In the genomic region with DNA sequence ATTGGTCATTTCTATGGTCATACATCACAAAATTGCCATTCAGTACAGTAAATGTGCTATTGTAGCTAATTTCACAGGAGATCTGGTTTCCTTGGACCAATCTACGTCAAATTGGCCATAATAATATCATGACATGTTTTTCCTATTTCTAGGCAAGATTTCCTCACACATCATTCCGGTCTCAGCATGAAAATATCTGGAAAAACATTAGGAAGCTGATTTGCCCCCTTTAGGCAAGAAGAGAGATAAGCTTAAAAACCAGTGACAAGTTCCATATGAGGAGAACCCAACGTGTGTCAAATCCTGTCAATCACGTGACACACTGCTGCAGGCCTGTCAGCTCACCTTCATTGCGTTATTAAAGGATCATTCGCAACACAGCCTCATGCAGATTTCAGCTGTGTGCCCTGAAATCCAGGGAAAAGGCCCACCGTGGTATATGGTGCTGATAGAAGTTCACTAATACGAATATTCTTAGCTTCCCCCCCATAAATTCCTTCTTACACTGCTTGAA, we compare ENCODE assay signal across 25 cellular contexts.
"Had no signal": no experiment of that assay in that cellular context is flagged by ENCODE, and none has a peak within 500 bp of the region (broad histone marks: within the 10 kb centered on the region; RNA-seq: fewer than 3 reads in every experiment).

No MANE protein-coding gene starts in this region.

- H3K9me3 Mint-ChIP-seq: activated CD4-positive, alpha-beta memory T cell treated with anti-CD3 and anti-CD28 coated beads, Interleukin-2, amount 10 ng/mL, durations not matched to agents 7 days and 5 days; activated naive CD4-positive, alpha-beta T cell treated with anti-CD3 and anti-CD28 coated beads, Interleukin-2, amount 10 ng/mL, durations not matched to agents 7 days and 5 days; activated naive CD4-positive, alpha-beta T cell treated with anti-CD3 and anti-CD28 coated beads, Interleukin-2, amount 50 U/mL, for 72 hours; activated naive CD8-positive, alpha-beta T cell treated with anti-CD3 and anti-CD28 coated beads, Interleukin-2, amount 10 ng/mL, durations not matched to agents 7 days and 5 days; activated T-cell treated with anti-CD3 and anti-CD28 coated beads, Interleukin-2, amount 50 U/mL, for 24 hours; activated T-cell treated with anti-CD3 and anti-CD28 coated beads, Interleukin-2, amount 50 U/mL, for 72 hours; WTC11 had no signal

- H3K4me3 ChIP-seq: ascending aorta had no signal

- ATAC-seq: activated naive CD4-positive, alpha-beta T cell treated with anti-CD3 and anti-CD28 coated beads, Interleukin-2, amount 50 U/mL, for 72 hours; activated T-cell treated with anti-CD3 and anti-CD28 coated beads, Interleukin-2, amount 50 U/mL, for 72 hours; esophagus mucosa; WTC11 had no signal

- H3K9me3 ChIP-seq: ascending aorta had no signal

- H3K27ac Mint-ChIP-seq: activated CD4-positive, alpha-beta memory T cell treated with anti-CD3 and anti-CD28 coated beads, Interleukin-2, amount 10 ng/mL, durations not matched to agents 7 days and 5 days; activated CD4-positive, alpha-beta T cell treated with anti-CD3 and anti-CD28 coated beads, Interleukin-2, amount 10 ng/mL, durations not matched to agents 7 days and 5 days; activated naive CD4-positive, alpha-beta T cell treated with anti-CD3 and anti-CD28 coated beads, Interleukin-2, amount 10 ng/mL, durations not matched to agents 7 days and 5 days; activated naive CD4-positive, alpha-beta T cell treated with anti-CD3 and anti-CD28 coated beads, Interleukin-2, amount 50 U/mL, for 72 hours; activated naive CD8-positive, alpha-beta T cell treated with anti-CD3 and anti-CD28 coated beads, Interleukin-2, amount 10 ng/mL, durations not matched to agents 7 days and 5 days; activated T-cell treated with anti-CD3 and anti-CD28 coated beads, Interleukin-2, amount 50 U/mL, for 24 hours; activated T-cell treated with anti-CD3 and anti-CD28 coated beads, Interleukin-2, amount 50 U/mL, for 72 hours; WTC11 had no signal

- H3K27me3 Mint-ChIP-seq: activated naive CD8-positive, alpha-beta T cell treated with anti-CD3 and anti-CD28 coated beads, Interleukin-2, amount 10 ng/mL, durations not matched to agents 7 days and 5 days; activated T-cell treated with anti-CD3 and anti-CD28 coated beads, Interleukin-2, amount 50 U/mL, for 24 hours had no signal

- H3K27me3 ChIP-seq: ascending aorta, brain microvascular endothelial cell had no signal

- H3K36me3 Mint-ChIP-seq: activated naive CD4-positive, alpha-beta T cell treated with anti-CD3 and anti-CD28 coated beads, Interleukin-2, amount 10 ng/mL, durations not matched to agents 7 days and 5 days; activated naive CD4-positive, alpha-beta T cell treated with anti-CD3 and anti-CD28 coated beads, Interleukin-2, amount 50 U/mL, for 72 hours; activated naive CD8-positive, alpha-beta T cell treated with anti-CD3 and anti-CD28 coated beads, Interleukin-2, amount 10 ng/mL, durations not matched to agents 7 days and 5 days; WTC11 had no signal

- H3K4me3 Mint-ChIP-seq: activated CD4-positive, alpha-beta memory T cell treated with anti-CD3 and anti-CD28 coated beads, Interleukin-2, amount 10 ng/mL, durations not matched to agents 7 days and 5 days; activated CD4-positive, alpha-beta T cell treated with anti-CD3 and anti-CD28 coated beads, Interleukin-2, amount 10 ng/mL, durations not matched to agents 7 days and 5 days; activated naive CD4-positive, alpha-beta T cell treated with anti-CD3 and anti-CD28 coated beads, Interleukin-2, amount 10 ng/mL, durations not matched to agents 7 days and 5 days; activated naive CD8-positive, alpha-beta T cell treated with anti-CD3 and anti-CD28 coated beads, Interleukin-2, amount 10 ng/mL, durations not matched to agents 7 days and 5 days; activated T-cell treated with anti-CD3 and anti-CD28 coated beads, Interleukin-2, amount 50 U/mL, for 24 hours; activated T-cell treated with anti-CD3 and anti-CD28 coated beads, Interleukin-2, amount 50 U/mL, for 72 hours; WTC11 had no signal

- H3K36me3 ChIP-seq: ascending aorta, brain microvascular endothelial cell had no signal

- H3K27ac ChIP-seq: ascending aorta, brain microvascular endothelial cell, VCaP had no signal

- DNase-seq: activated CD4-positive, alpha-beta memory T cell treated with anti-CD3 and anti-CD28 coated beads, Interleukin-2, amount 10 ng/mL, durations not matched to agents 7 days and 5 days; activated CD4-positive, alpha-beta T cell treated with anti-CD3 and anti-CD28 coated beads for 1 hour; activated CD4-positive, alpha-beta T cell treated with anti-CD3 and anti-CD28 coated beads for 4 hours; activated CD4-positive, alpha-beta T cell treated with anti-CD3 and anti-CD28 coated beads, Interleukin-2, amount 10 ng/mL, durations not matched to agents 7 days and 5 days; activated CD4-positive, alpha-beta T cell treated with anti-CD3 and anti-CD28 coated beads, Interleukin-2, amount 50 U/mL, for 4 hours; activated CD8-positive, alpha-beta memory T cell treated with anti-CD3 and anti-CD28 coated beads, Interleukin-2, amount 50 U/mL, for 48 hours; activated gamma-delta T cell; activated naive CD4-positive, alpha-beta T cell; activated naive CD4-positive, alpha-beta T cell treated with anti-CD3 and anti-CD28 coated beads, Interleukin-2, amount 10 ng/mL, durations not matched to agents 7 days and 5 days; activated naive CD8-positive, alpha-beta T cell treated with anti-CD3 and anti-CD28 coated beads, Interleukin-2, amount 10 ng/mL, durations not matched to agents 7 days and 5 days; activated T-cell treated with anti-CD3 and anti-CD28 coated beads for 4 hours; activated T-cell treated with anti-CD3 and anti-CD28 coated beads, Interleukin-2, amount 50 U/mL, for 24 hours; activated T-cell treated with anti-CD3 and anti-CD28 coated beads, Interleukin-2, amount 50 U/mL, for 72 hours; brain microvascular endothelial cell; cortex of kidney; dermis blood vessel endothelial cell; effector CD4-positive, alpha-beta T cell; foreskin fibroblast; head of caudate nucleus; T-helper 2 cell had no signal

- H3K4me1 ChIP-seq: ascending aorta had no signal
